ENCODE assay signal across 15 cellular contexts in the genomic region with DNA sequence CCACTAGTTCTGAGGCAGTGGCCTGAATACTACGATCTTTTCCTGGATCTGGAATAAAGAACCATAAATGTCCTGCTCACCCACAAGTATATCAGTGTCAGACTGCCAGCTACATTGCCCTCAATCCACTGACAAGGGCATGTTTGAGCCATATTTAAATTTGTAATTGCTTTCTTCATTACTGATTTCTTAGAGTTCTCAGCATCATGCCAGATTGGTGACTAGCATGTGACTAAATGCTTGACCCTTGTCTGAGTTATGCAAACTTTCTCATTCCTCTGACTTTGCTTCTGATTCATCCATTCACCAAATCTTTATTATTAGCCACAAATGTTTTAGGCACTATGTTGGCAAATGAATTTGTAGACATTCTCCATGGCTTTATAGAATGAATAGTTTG.
DNase-seq lines count a peak whose midpoint lies in the region; ATAC-seq and TF ChIP-seq lines count a peak whose summit lies in the region.
"Had no signal": no experiment of that assay in that cellular context is flagged by ENCODE, and none has a peak within 500 bp of the region (broad histone marks: within the 10 kb centered on the region; RNA-seq: fewer than 3 reads in every experiment).

No MANE protein-coding gene starts in this region.

- H3K18ac ChIP-seq in mesenchymal stem cell (ENCODE audit: low read depth in 1 of 2, low read length in 2 of 2) = no peak overlapping the region

- DNase-seq in ACHN (peak; percentile 65), HT1080 (ENCODE audit: low read depth) (peak; percentile 68), choroid plexus epithelial cell (ENCODE audit: low read depth) (peak; percentile 65), mesenchymal stem cell (peak; percentile 67), globus pallidus (ENCODE audit: low spot score) (no peak), DMS79 (lab: John Stamatoyannopoulos, UW) (no peak), islet precursor cell (no peak)
- DNase-seq in activated naive CD8-positive, alpha-beta T cell treated with anti-CD3 and anti-CD28 coated beads, Interleukin-2, amount 50 U/mL, for 24 hours = no peak
- DNase-seq: activated T-cell treated with anti-CD3 and anti-CD28 coated beads, Interleukin-2, amount 50 U/mL, for 72 hours; NCI-H510A; ovary; substantia nigra had no signal

- no peak overlapping the region for H2BK12ac ChIP-seq in mesenchymal stem cell (ENCODE audit: low read length in 2 of 2)

- peak overlapping the region; percentile 91 for H3K9ac ChIP-seq in mesenchymal stem cell (ENCODE audit: low read length)

- no peak overlapping the region for H3K27ac Mint-ChIP-seq in activated naive CD8-positive, alpha-beta T cell treated with anti-CD3 and anti-CD28 coated beads, Interleukin-2, amount 50 U/mL, for 24 hours
- H3K27ac Mint-ChIP-seq: activated T-cell treated with anti-CD3 and anti-CD28 coated beads, Interleukin-2, amount 50 U/mL, for 72 hours had no signal

- no peak overlapping the region for H2BK120ac ChIP-seq in mesenchymal stem cell (ENCODE audit: low read depth, low read length)

- in situ Hi-C loops in ACHN (cut with HindIII; ENCODE audit: low pct_ligation_motif_present, low pct_unique_long_range_greater_than_20kb, low sequenced_read_pairs) = no loop called here

- H3K4me3 Mint-ChIP-seq in activated naive CD8-positive, alpha-beta T cell treated with anti-CD3 and anti-CD28 coated beads, Interleukin-2, amount 50 U/mL, for 24 hours = no peak overlapping the region
- H3K4me3 Mint-ChIP-seq: activated T-cell treated with anti-CD3 and anti-CD28 coated beads, Interleukin-2, amount 50 U/mL, for 72 hours had no signal

- no peaks in the 10 kb centered on the region for H3K4me1 ChIP-seq in mesenchymal stem cell (ENCODE audit: control insufficient read depth, insufficient read depth, low read depth, low read length)

- no peak overlapping the region for H4K91ac ChIP-seq in mesenchymal stem cell (ENCODE audit: low read length)

- H3K4me2 ChIP-seq in mesenchymal stem cell (ENCODE audit: low read length, poor library complexity, severe bottlenecking) = no peak overlapping the region

- H3K4ac ChIP-seq in mesenchymal stem cell (ENCODE audit: low read depth in 1 of 2, low read length in 2 of 2) = no peak overlapping the region

- H2AFZ ChIP-seq in mesenchymal stem cell (ENCODE audit: low read depth, low read length) = no peak overlapping the region

- H3K79me1 ChIP-seq in mesenchymal stem cell (replicated peaks; ENCODE audit: low read length, poor library complexity, severe bottlenecking) = no peaks in the 10 kb centered on the region

- H3K4me1 Mint-ChIP-seq in activated naive CD8-positive, alpha-beta T cell treated with anti-CD3 and anti-CD28 coated beads, Interleukin-2, amount 50 U/mL, for 24 hours = no peaks in the 10 kb centered on the region

- H3K27me3 Mint-ChIP-seq in activated naive CD8-positive, alpha-beta T cell treated with anti-CD3 and anti-CD28 coated beads, Interleukin-2, amount 50 U/mL, for 24 hours = no peaks in the 10 kb centered on the region

- no peak overlapping the region for H3K14ac ChIP-seq in mesenchymal stem cell (ENCODE audit: low read length in 2 of 2)

- no peak overlapping the region for H3K23ac ChIP-seq in mesenchymal stem cell (ENCODE audit: low read length in 2 of 2)

- H2BK5ac ChIP-seq in mesenchymal stem cell (ENCODE audit: low read depth, low read length, poor library complexity, severe bottlenecking) = no peak overlapping the region

- H3K36me3 Mint-ChIP-seq in activated naive CD8-positive, alpha-beta T cell treated with anti-CD3 and anti-CD28 coated beads, Interleukin-2, amount 50 U/mL, for 24 hours (ENCODE audit: low read depth) = no peaks in the 10 kb centered on the region

- TF ChIP-seq CTCF in choroid plexus epithelial cell (conservative IDR thresholded peaks at IDR 0.05; ENCODE audit: low read depth, low read length) = no peak

- peak overlapping the region; percentile 64 for H3K27ac ChIP-seq in mesenchymal stem cell (ENCODE audit: low read length, poor library complexity, severe bottlenecking)
- H3K27ac ChIP-seq: cardiac muscle cell, epithelial cell of prostate, ovary had no signal

- no peaks in the 10 kb centered on the region for H3K9me3 ChIP-seq in mesenchymal stem cell (ENCODE audit: control insufficient read depth, low read length)
- H3K9me3 ChIP-seq: ovary had no signal

- H3K36me3 ChIP-seq in mesenchymal stem cell (ENCODE audit: control insufficient read depth in 1 of 2, insufficient read depth in 2 of 2, low read depth in 1 of 2, low read length in 2 of 2) = no peaks in the 10 kb centered on the region
- H3K36me3 ChIP-seq: cardiac muscle cell, ovary had no signal

- H3K4me3 ChIP-seq in choroid plexus epithelial cell (ENCODE audit: low read depth, low read length) (no peak overlapping the region), mesenchymal stem cell (ENCODE audit: insufficient read depth in 1 of 2, low read depth in 1 of 2, low read length in 2 of 2) (peak overlapping the region in 1 of 2 experiments; percentile 39)
- H3K4me3 ChIP-seq: cardiac muscle cell, ovary had no signal

- H2BK15ac ChIP-seq in mesenchymal stem cell (ENCODE audit: low read depth, poor library complexity, severe bottlenecking) = no peak overlapping the region

- no peaks in the 10 kb centered on the region for H3K27me3 ChIP-seq in mesenchymal stem cell (ENCODE audit: control insufficient read depth in 1 of 2, insufficient read depth in 1 of 2, low read length in 2 of 2)
- H3K27me3 ChIP-seq: cardiac muscle cell, ovary had no signal

- no peak for ATAC-seq in activated naive CD8-positive, alpha-beta T cell treated with anti-CD3 and anti-CD28 coated beads, Interleukin-2, amount 50 U/mL, for 24 hours
- ATAC-seq: activated CD4-positive, CD25-positive, alpha-beta regulatory T cell treated with anti-CD3 and anti-CD28 coated beads, Interleukin-2, amount 50 U/mL, for 24 hours; activated T-cell treated with anti-CD3 and anti-CD28 coated beads, Interleukin-2, amount 50 U/mL, for 72 hours had no signal

- H4K8ac ChIP-seq in mesenchymal stem cell (ENCODE audit: low read length) = peak overlapping the region; percentile 23

- H2AK5ac ChIP-seq in mesenchymal stem cell (ENCODE audit: low read length, severe bottlenecking) = no peak overlapping the region

- no peaks in the 10 kb centered on the region for H3K9me3 Mint-ChIP-seq in activated naive CD8-positive, alpha-beta T cell treated with anti-CD3 and anti-CD28 coated beads, Interleukin-2, amount 50 U/mL, for 24 hours

- WGBS in mesenchymal stem cell = 79% methylated on average over 1 of the region's 1 CpG

Comparison
In these comparisons a context has a peak if more than half of its experiments do, and no peak if none do; other contexts are left out.
1. DNase-seq: peak in ACHN (single experiment), HT1080 (single experiment), choroid plexus epithelial cell (single experiment) and mesenchymal stem cell (single experiment); none in globus pallidus (single experiment), activated naive CD8-positive, alpha-beta T cell treated with anti-CD3 and anti-CD28 coated beads, Interleukin-2, amount 50 U/mL, for 24 hours (single experiment), DMS79 (single experiment) and islet precursor cell (single experiment).